Comparison of ENCODE assay signal across 8 cellular contexts in the genomic region with DNA sequence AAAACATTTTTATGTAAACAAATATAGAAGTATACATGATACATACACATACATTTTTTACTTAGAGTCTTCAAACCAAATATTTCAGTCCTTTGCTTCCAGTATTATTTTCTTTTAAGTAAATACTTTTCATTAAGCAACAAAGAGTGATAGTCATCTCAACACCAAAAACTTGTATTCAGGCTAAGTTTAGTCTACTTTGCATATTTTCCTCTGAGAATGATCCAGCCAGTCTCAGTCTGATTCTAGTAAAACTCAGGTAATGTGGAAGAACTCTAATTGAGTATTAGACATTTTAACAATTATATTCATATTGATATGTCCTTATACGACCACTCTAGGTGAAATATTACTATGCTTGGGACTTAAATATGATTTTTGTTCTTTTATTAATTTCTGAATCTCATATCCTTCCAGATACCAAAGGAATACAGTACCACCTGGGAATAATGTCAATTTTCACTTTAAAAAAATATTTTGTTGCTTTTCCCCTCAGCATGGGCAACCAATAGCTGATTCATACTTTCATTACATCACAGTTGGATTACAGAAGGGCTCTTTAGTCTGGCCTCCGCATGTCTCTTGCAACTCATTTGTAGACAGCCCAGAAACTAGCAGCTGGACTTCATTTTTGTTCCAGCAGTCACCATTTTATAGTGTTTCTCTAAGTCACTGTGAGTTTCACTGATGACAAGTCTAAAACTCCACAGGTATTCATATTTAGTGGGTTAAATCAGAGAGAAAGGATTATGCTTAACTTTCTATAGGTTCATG.
DNase-seq lines count a peak whose midpoint lies in the region; ATAC-seq and TF ChIP-seq lines count a peak whose summit lies in the region.

No MANE protein-coding gene starts in this region.

- H4K91ac ChIP-seq in IMR-90 (ENCODE audit: insufficient read depth, low read depth, low read length): no peak overlapping the region

- no peaks in the 10 kb centered on the region for H4K20me1 ChIP-seq in IMR-90 (ENCODE audit: insufficient read depth, low read length)

- no peak overlapping the region for H2AK9ac ChIP-seq in IMR-90 (replicated peaks; ENCODE audit: low read depth, low read length, poor library complexity)

- TF ChIP-seq RAD21 in IMR-90 (IDR thresholded peaks at IDR 0.05; ENCODE audit: low read length): no peak

- no peak overlapping the region for H2BK15ac ChIP-seq in IMR-90 (ENCODE audit: low read depth, low read length)

- H3K4me2 ChIP-seq in IMR-90 (ENCODE audit: low read depth, low read length): no peak overlapping the region

- WGBS in IMR-90 (ENCODE audit: extremely low coverage in 2 of 2, insufficient read length in 1 of 2), 2 experiments: 20% methylated on average over 1 of the region's 2 CpGs; no CpG with 5 or more reads in 1 of the 2 experiments
- 69 to 86% (median 84%) methylated on average over 2 of the region's 2 CpGs for WGBS in spleen, 5 donors

- ATAC-seq in GM21576 (IDR thresholded peaks at IDR 0.05; ENCODE audit: unreplicated experiment) (peak; percentile 85), IMR-90 (ENCODE audit: low read depth) (0 out of 2 replicates have a peak, but pooled peaks have one; percentile 42)

- no peak overlapping the region for H2BK20ac ChIP-seq in IMR-90 (ENCODE audit: low read depth, low read length)

- no peak for TF ChIP-seq POLR2A in IMR-90 (IDR thresholded peaks at IDR 0.05; ENCODE audit: low read depth, low read length)
- TF ChIP-seq POLR2A in spleen (IDR thresholded peaks at IDR 0.05): no peak

- TF ChIP-seq CTCF in IMR-90 (conservative IDR thresholded peaks at IDR 0.05; ENCODE audit: low read depth, low read length) (no peak), spleen (IDR thresholded peaks at IDR 0.05 in 8 of 11, conservative IDR thresholded peaks at IDR 0.05 in 3 of 11) (no peak)

- no peak overlapping the region for H3K18ac ChIP-seq in IMR-90 (ENCODE audit: low read depth, low read length)

- dilution Hi-C loops in IMR-90 (cut with HindIII; ENCODE audit: low sequenced_read_pairs, unreplicated experiment): no loop called here

- intact Hi-C loops in IMR-90 (cut with micrococcal nuclease): loop anchor here (5.0 kb wide), 1 partner anchor 374 kb away; no protein-coding TSS in a partner anchor
- intact Hi-C loops in spleen (cut with DNase I; ENCODE audit: low total_unique reads): no loop called here

- in situ Hi-C loops in IMR-90 (cut with MboI; ENCODE audit: low sequenced_read_pairs): no loop called here

- H3K27me3 ChIP-seq in IMR-90 (ENCODE audit: control insufficient read depth, insufficient read depth, low read length): no peaks in the 10 kb centered on the region
- no peaks in the 10 kb centered on the region for H3K27me3 ChIP-seq in spleen (replicated peaks in 1 of 7)

- no peak overlapping the region for H2AFZ ChIP-seq in IMR-90 (replicated peaks; ENCODE audit: low read length, poor library complexity)

- POLR2A ChIA-PET in IMR-90 (lab: Charles Lee; ENCODE audit: unreplicated experiment): no interaction called here

- no peak overlapping the region for H3K4me3 ChIP-seq in IMR-90 (ENCODE audit: insufficient read depth, low read depth, low read length)
- no peak overlapping the region for H3K4me3 ChIP-seq in spleen

- no peak overlapping the region for H2AK5ac ChIP-seq in IMR-90 (ENCODE audit: low read depth, low read length)

- H3K9me1 ChIP-seq in IMR-90 (ENCODE audit: insufficient read depth, low read length): no peaks in the 10 kb centered on the region

- H3K14ac ChIP-seq in IMR-90 (replicated peaks; ENCODE audit: low read depth, low read length): no peak overlapping the region

- DNase-seq in GM04503 (ENCODE audit: low read depth) (peak; percentile 42), IMR-90 (peak; percentile 56), midbrain (lab: John Stamatoyannopoulos, UW) (peak; percentile 14), NCI-H2081 (lab: John Stamatoyannopoulos, UW) (no peak), NCI-H1105 (lab: John Stamatoyannopoulos, UW) (no peak), spleen (no peak)
- DNase-seq in activated CD8-positive, alpha-beta memory T cell treated with anti-CD3 and anti-CD28 coated beads, Interleukin-2, amount 50 U/mL, for 4 hours: no peak

- H3K4me1 ChIP-seq in IMR-90 (ENCODE audit: control insufficient read depth, insufficient read depth, low read length): no peaks in the 10 kb centered on the region; the same call in 1 of the 2 replicates
- H3K4me1 ChIP-seq in spleen: peaks cover 0 to 22% (median 0%) of the 10 kb centered on the region in 6 donors

- H3K9me3 ChIP-seq in IMR-90 (ENCODE audit: control insufficient read depth, insufficient read depth, low read length): no peaks in the 10 kb centered on the region
- H3K9me3 ChIP-seq in spleen: no peaks in the 10 kb centered on the region

- no peak overlapping the region for H4K5ac ChIP-seq in IMR-90 (ENCODE audit: low read depth, low read length)

- H4K8ac ChIP-seq in IMR-90 (ENCODE audit: low read depth in 2 of 2, low read length in 2 of 2): no peak overlapping the region

- H3K79me1 ChIP-seq in IMR-90 (ENCODE audit: low read depth in 1 of 2, low read length in 2 of 2): no peaks in the 10 kb centered on the region

- no peak overlapping the region for H2BK120ac ChIP-seq in IMR-90 (ENCODE audit: low read depth, low read length)

- H2BK5ac ChIP-seq in IMR-90 (ENCODE audit: low read depth, low read length, poor library complexity, severe bottlenecking): no peak overlapping the region

- H3K4ac ChIP-seq in IMR-90 (ENCODE audit: low read depth, low read length): no peak overlapping the region

- no peak overlapping the region for H3K9ac ChIP-seq in IMR-90 (ENCODE audit: low read depth, low read length)

- H3K23ac ChIP-seq in IMR-90 (ENCODE audit: low read depth, low read length): no peak overlapping the region

- no TSS peak for BruUV-seq in IMR-90 (replicated peaks; lab: Mats Ljungman, UMichigan)

- no peak overlapping the region for H3K56ac ChIP-seq in IMR-90 (ENCODE audit: extremely low read depth, insufficient read depth, low read length)

- CTCF ChIA-PET in IMR-90 (lab: Yijun Ruan, JAX): no interaction called here

- H3K36me3 ChIP-seq in IMR-90 (ENCODE audit: control insufficient read depth, insufficient read depth, low read length): no peaks in the 10 kb centered on the region
- no peaks in the 10 kb centered on the region for H3K36me3 ChIP-seq in spleen

- H3K27ac ChIP-seq in IMR-90 (ENCODE audit: insufficient read depth, low read length): no peak overlapping the region
- peak overlapping the region in 1 of 8 donors; percentile 3 for H3K27ac ChIP-seq in spleen

TF ChIP-seq in IMR-90, 13 proteins besides CTCF, POLR2A, EP300 and RAD21:
- no peak for TF ChIP-seq CEBPB (IDR thresholded peaks at IDR 0.05; ENCODE audit: low read depth, low read length)
- no peak for TF ChIP-seq RFX5 (IDR thresholded peaks at IDR 0.05; ENCODE audit: low read depth, low read length)
- no peak for TF ChIP-seq RCOR1 (IDR thresholded peaks at IDR 0.05; ENCODE audit: insufficient replicate concordance, low read length)
- no peak for TF ChIP-seq BHLHE40 (IDR thresholded peaks at IDR 0.05; ENCODE audit: low read depth, low read length)
- TF ChIP-seq, protein P1, sequence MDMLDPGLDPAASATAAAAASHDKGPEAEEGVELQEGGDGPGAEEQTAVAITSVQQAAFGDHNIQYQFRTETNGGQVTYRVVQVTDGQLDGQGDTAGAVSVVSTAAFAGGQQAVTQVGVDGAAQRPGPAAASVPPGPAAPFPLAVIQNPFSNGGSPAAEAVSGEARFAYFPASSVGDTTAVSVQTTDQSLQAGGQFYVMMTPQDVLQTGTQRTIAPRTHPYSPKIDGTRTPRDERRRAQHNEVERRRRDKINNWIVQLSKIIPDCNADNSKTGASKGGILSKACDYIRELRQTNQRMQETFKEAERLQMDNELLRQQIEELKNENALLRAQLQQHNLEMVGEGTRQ (IDR thresholded peaks at IDR 0.05; ENCODE audit: low read depth, low read length): no peak
- TF ChIP-seq MAZ (IDR thresholded peaks at IDR 0.05; ENCODE audit: borderline replicate concordance, low read depth, low read length): no peak
- no peak for TF ChIP-seq CHD1 (IDR thresholded peaks at IDR 0.05; ENCODE audit: low read depth, low read length)
- TF ChIP-seq NFE2L2 (IDR thresholded peaks at IDR 0.05; ENCODE audit: low read depth, low read length): no peak
- TF ChIP-seq SMC3 (IDR thresholded peaks at IDR 0.05; ENCODE audit: low read depth, low read length): no peak
- TF ChIP-seq, protein P2, sequence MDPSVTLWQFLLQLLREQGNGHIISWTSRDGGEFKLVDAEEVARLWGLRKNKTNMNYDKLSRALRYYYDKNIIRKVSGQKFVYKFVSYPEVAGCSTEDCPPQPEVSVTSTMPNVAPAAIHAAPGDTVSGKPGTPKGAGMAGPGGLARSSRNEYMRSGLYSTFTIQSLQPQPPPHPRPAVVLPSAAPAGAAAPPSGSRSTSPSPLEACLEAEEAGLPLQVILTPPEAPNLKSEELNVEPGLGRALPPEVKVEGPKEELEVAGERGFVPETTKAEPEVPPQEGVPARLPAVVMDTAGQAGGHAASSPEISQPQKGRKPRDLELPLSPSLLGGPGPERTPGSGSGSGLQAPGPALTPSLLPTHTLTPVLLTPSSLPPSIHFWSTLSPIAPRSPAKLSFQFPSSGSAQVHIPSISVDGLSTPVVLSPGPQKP (IDR thresholded peaks at IDR 0.05; ENCODE audit: borderline replicate concordance, low read depth, low read length): no peak
- TF ChIP-seq MAFK (IDR thresholded peaks at IDR 0.05; ENCODE audit: low read depth, low read length): no peak
- TF ChIP-seq FOS (IDR thresholded peaks at IDR 0.05; ENCODE audit: low read depth, low read length): no peak
- no peak for TF ChIP-seq MXI1 (IDR thresholded peaks at IDR 0.05; ENCODE audit: borderline replicate concordance, low read depth, low read length)

Comparison
In these comparisons a context has a peak if more than half of its experiments do, and no peak if none do; other contexts are left out.
1. DNase-seq: peak in GM04503 (single experiment), IMR-90 (single experiment) and midbrain (single experiment); none in NCI-H2081 (0 of 2), NCI-H1105 (single experiment), activated CD8-positive, alpha-beta memory T cell treated with anti-CD3 and anti-CD28 coated beads, Interleukin-2, amount 50 U/mL, for 4 hours (single experiment) and spleen (single experiment).